Comparison of ENCODE assay signal across 21 cellular contexts in the genomic region with DNA sequence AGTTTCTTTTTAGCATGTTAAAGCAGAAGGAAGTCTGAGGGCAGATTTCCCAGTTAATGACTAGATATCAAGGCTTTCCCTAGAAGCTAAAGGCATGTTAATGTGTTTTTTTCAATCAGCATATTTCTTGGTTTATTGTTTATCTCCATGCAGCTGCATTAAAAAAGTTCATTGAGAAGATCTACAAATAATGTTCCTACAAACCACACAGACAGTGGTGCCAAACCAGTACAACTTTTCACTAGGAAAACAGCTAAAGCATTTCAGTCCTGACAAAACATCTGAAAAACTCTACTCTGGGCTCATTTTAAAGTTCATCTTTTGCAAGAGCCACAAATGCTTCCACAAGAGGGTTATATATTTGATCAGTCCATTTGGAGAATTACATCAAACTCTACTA.
"Had no signal": no experiment of that assay in that cellular context is flagged by ENCODE, and none has a peak within 500 bp of the region (broad histone marks: within the 10 kb centered on the region; RNA-seq: fewer than 3 reads in every experiment).

No MANE protein-coding gene starts in this region.

- H3K4me3 ChIP-seq: body of pancreas, heart left ventricle, mucosa of descending colon, right atrium auricular region, transverse colon had no signal

- ATAC-seq: activated CD8-positive, alpha-beta memory T cell treated with anti-CD3 and anti-CD28 coated beads, Interleukin-2, amount 10 ng/mL, durations not matched to agents 7 days and 5 days; activated naive CD8-positive, alpha-beta T cell treated with anti-CD3 and anti-CD28 coated beads, Interleukin-2, amount 50 U/mL, for 24 hours; body of pancreas; left lobe of liver; mucosa of descending colon; natural killer cell; stimulated activated naive CD8-positive, alpha-beta T cell treated with anti-CD3 and anti-CD28 coated beads, Interleukin-15, Interleukin-2, amounts not matched to agents 100 U/mL and 50 U/mL, for 24 hours had no signal

- H3K36me3 Mint-ChIP-seq: activated CD8-positive, alpha-beta memory T cell treated with anti-CD3 and anti-CD28 coated beads, Interleukin-2, amount 10 ng/mL, durations not matched to agents 7 days and 5 days had no signal

- H3K27me3 ChIP-seq: body of pancreas, heart left ventricle, right atrium auricular region, transverse colon had no signal

- H3K36me3 ChIP-seq: heart left ventricle, right atrium auricular region, transverse colon had no signal

- H3K4me3 Mint-ChIP-seq: activated CD8-positive, alpha-beta memory T cell treated with anti-CD3 and anti-CD28 coated beads, Interleukin-2, amount 10 ng/mL, durations not matched to agents 7 days and 5 days; activated naive CD4-positive, alpha-beta T cell treated with anti-CD3 and anti-CD28 coated beads for 36 hours; activated naive CD8-positive, alpha-beta T cell treated with anti-CD3 and anti-CD28 coated beads, Interleukin-2, amount 50 U/mL, for 24 hours; natural killer cell had no signal

- DNase-seq: activated CD4-positive, alpha-beta T cell treated with anti-CD3 and anti-CD28 coated beads, Interleukin-2, amount 50 U/mL, for 48 hours; activated CD8-positive, alpha-beta memory T cell treated with anti-CD3 and anti-CD28 coated beads, Interleukin-2, amount 10 ng/mL, durations not matched to agents 7 days and 5 days; activated naive CD4-positive, alpha-beta T cell treated with anti-CD3 and anti-CD28 coated beads for 36 hours; activated naive CD8-positive, alpha-beta T cell treated with anti-CD3 and anti-CD28 coated beads, Interleukin-2, amount 50 U/mL, for 24 hours; activated T-cell treated with anti-CD3 and anti-CD28 coated beads, Interleukin-2, amount 50 U/mL, for 1 hour; central memory CD4-positive, alpha-beta T cell; cortex of kidney; effector CD8-positive, alpha-beta T cell; foreskin melanocyte; heart left ventricle; islet precursor cell; mucosa of descending colon; natural killer cell; stimulated activated naive CD8-positive, alpha-beta T cell treated with anti-CD3 and anti-CD28 coated beads, Interleukin-15, Interleukin-2, amounts not matched to agents 100 U/mL and 50 U/mL, for 24 hours; T-helper 1 cell; transverse colon had no signal

- H3K27me3 Mint-ChIP-seq: activated CD8-positive, alpha-beta memory T cell treated with anti-CD3 and anti-CD28 coated beads, Interleukin-2, amount 10 ng/mL, durations not matched to agents 7 days and 5 days; activated naive CD8-positive, alpha-beta T cell treated with anti-CD3 and anti-CD28 coated beads, Interleukin-2, amount 50 U/mL, for 24 hours had no signal

- H3K27ac ChIP-seq: body of pancreas, heart left ventricle, right atrium auricular region, transverse colon, VCaP had no signal

- H3K9me3 ChIP-seq: body of pancreas, heart left ventricle, mucosa of descending colon, right atrium auricular region, transverse colon had no signal

- H3K4me1 Mint-ChIP-seq: activated CD8-positive, alpha-beta memory T cell treated with anti-CD3 and anti-CD28 coated beads, Interleukin-2, amount 10 ng/mL, durations not matched to agents 7 days and 5 days; activated naive CD8-positive, alpha-beta T cell treated with anti-CD3 and anti-CD28 coated beads, Interleukin-2, amount 50 U/mL, for 24 hours; natural killer cell had no signal

- H3K4me1 ChIP-seq: body of pancreas, right atrium auricular region, transverse colon had no signal

- H3K27ac Mint-ChIP-seq: activated CD8-positive, alpha-beta memory T cell treated with anti-CD3 and anti-CD28 coated beads, Interleukin-2, amount 10 ng/mL, durations not matched to agents 7 days and 5 days; activated naive CD4-positive, alpha-beta T cell treated with anti-CD3 and anti-CD28 coated beads for 36 hours; activated naive CD8-positive, alpha-beta T cell treated with anti-CD3 and anti-CD28 coated beads, Interleukin-2, amount 50 U/mL, for 24 hours; activated T-helper 2 cell treated with anti-CD3 and anti-CD28 coated beads, Interferon-gamma antibody, Interleukin-2, Interleukin-4, amounts not matched to agents 10 μg/mL and 5 μg/mL and 100 μg/mL, durations not matched to agents 14 hours and 24 hours and 36 hours; natural killer cell had no signal
